15 cellular contexts compared by ENCODE assay signal in genomic region chr9:98049668-98050067, GRCh38.
"Had no signal": no experiment of that assay in that cellular context is flagged by ENCODE, and none has a peak within 500 bp of the region (broad histone marks: within the 10 kb centered on the region; RNA-seq: fewer than 3 reads in every experiment).

No MANE protein-coding gene starts in this region.

- H3K36me3 ChIP-seq: esophagus muscularis mucosa, WERI-Rb-1 had no signal

- H3K27ac Mint-ChIP-seq: activated CD4-positive, alpha-beta memory T cell treated with anti-CD3 and anti-CD28 coated beads for 36 hours; natural killer cell treated with Interleukin-12 subunit alpha and Interleukin-12 subunit beta and Interleukin-15 and Interleukin-18, amount 100 ng/mL, for 72 hours; stimulated activated naive B cell treated with anti-CD40 and anti-IgM and Interleukin-4, amounts not matched to agents 10 μg/mL and 1 μg/mL and 100 μg/mL, for 72 hours had no signal

- H3K27me3 ChIP-seq: esophagus muscularis mucosa, spleen had no signal

- H3K4me3 Mint-ChIP-seq: activated CD4-positive, alpha-beta memory T cell treated with anti-CD3 and anti-CD28 coated beads for 36 hours; natural killer cell treated with Interleukin-12 subunit alpha and Interleukin-12 subunit beta and Interleukin-15 and Interleukin-18, amount 100 ng/mL, for 72 hours; stimulated activated naive B cell treated with anti-CD40 and anti-IgM and Interleukin-4, amounts not matched to agents 10 μg/mL and 1 μg/mL and 100 μg/mL, for 72 hours had no signal

- H3K4me1 ChIP-seq: esophagus muscularis mucosa had no signal

- DNase-seq: activated CD4-positive, alpha-beta memory T cell treated with anti-CD3 and anti-CD28 coated beads for 36 hours; activated gamma-delta T cell treated with Interleukin-2 at 50 U/mL for 16 hours; activated T-cell treated with anti-CD3 and anti-CD28 coated beads, Interleukin-2, amount 50 U/mL, for 48 hours; amniotic stem cell; effector memory CD4-positive, alpha-beta T cell; nucleus accumbens; posterior cingulate gyrus; retina; spleen; stimulated activated CD4-positive, alpha-beta T cell treated with anti-CD3 and anti-CD28 coated beads, Interleukin-4, amount 100 ng/mL, for 4 hours; stimulated activated naive B cell treated with anti-CD40 and anti-IgM and Interleukin-4, amounts not matched to agents 10 μg/mL and 1 μg/mL and 100 μg/mL, for 72 hours; SW 1271; WERI-Rb-1 had no signal

- ATAC-seq: natural killer cell treated with Interleukin-12 subunit alpha and Interleukin-12 subunit beta and Interleukin-15 and Interleukin-18, amount 100 ng/mL, for 72 hours; stimulated activated naive B cell treated with anti-CD40 and anti-IgM and Interleukin-4, amounts not matched to agents 10 μg/mL and 1 μg/mL and 100 μg/mL, for 72 hours had no signal

- H3K27ac ChIP-seq: esophagus muscularis mucosa, spleen, WERI-Rb-1 had no signal

- H3K4me3 ChIP-seq: esophagus muscularis mucosa, spleen had no signal

- H3K27me3 Mint-ChIP-seq: activated CD4-positive, alpha-beta memory T cell treated with anti-CD3 and anti-CD28 coated beads for 36 hours; natural killer cell treated with Interleukin-12 subunit alpha and Interleukin-12 subunit beta and Interleukin-15 and Interleukin-18, amount 100 ng/mL, for 72 hours; stimulated activated naive B cell treated with anti-CD40 and anti-IgM and Interleukin-4, amounts not matched to agents 10 μg/mL and 1 μg/mL and 100 μg/mL, for 72 hours had no signal

- H3K9me3 Mint-ChIP-seq: activated CD4-positive, alpha-beta memory T cell treated with anti-CD3 and anti-CD28 coated beads for 36 hours had no signal

- H3K9me3 ChIP-seq: esophagus muscularis mucosa, spleen had no signal
